ENCODE assay signal across 10 cellular contexts in genomic region chr6:137095651-137096238, GRCh38. TPM values are rescaled to one million over a fixed set of nuclear protein-coding genes. Genes with fewer than 3 reads are reported as not detected.
DNase-seq lines count a peak whose midpoint lies in the region; ATAC-seq and TF ChIP-seq lines count a peak whose summit lies in the region.
"Had no signal": no experiment of that assay in that cellular context is flagged by ENCODE, and none has a peak within 500 bp of the region (broad histone marks: within the 10 kb centered on the region; RNA-seq: fewer than 3 reads in every experiment).

No MANE protein-coding gene starts in this region.

- H3K36me3 Mint-ChIP-seq in CD8-positive, alpha-beta T cell = no peaks in the 10 kb centered on the region

- H3K36me3 ChIP-seq in PC-9 (ENCODE audit: low read depth) = no peaks in the 10 kb centered on the region
- H3K36me3 ChIP-seq in CD8-positive, alpha-beta T cell (ENCODE audit: insufficient read depth, low read length) = no peaks in the 10 kb centered on the region
- H3K36me3 ChIP-seq in sigmoid colon = no peaks in the 10 kb centered on the region
- H3K36me3 ChIP-seq: heart right ventricle had no signal

- H2AFZ ChIP-seq in PC-9 = peak overlapping the region; percentile 30; the same call in 1 of the 2 replicates

- H3K27ac ChIP-seq in PC-9 = no peak overlapping the region
- H3K27ac ChIP-seq in CD8-positive, alpha-beta T cell (ENCODE audit: low read depth, low read length) = no peak overlapping the region
- H3K27ac ChIP-seq in sigmoid colon = no peak overlapping the region
- no peak overlapping the region for H3K27ac ChIP-seq in foreskin keratinocyte
- H3K27ac ChIP-seq: heart right ventricle had no signal

- H3K27ac Mint-ChIP-seq in CD8-positive, alpha-beta T cell = no peak overlapping the region

- TF ChIP-seq CTCF in PC-9 (conservative IDR thresholded peaks at IDR 0.05) = no peak
- no peak for TF ChIP-seq CTCF in CD8-positive, alpha-beta T cell (IDR thresholded peaks at IDR 0.05)
- no peak for TF ChIP-seq CTCF in sigmoid colon (IDR thresholded peaks at IDR 0.05)
- no peak for TF ChIP-seq CTCF in foreskin keratinocyte (conservative IDR thresholded peaks at IDR 0.05)

- no peaks in the 10 kb centered on the region for H4K20me1 ChIP-seq in PC-9 (ENCODE audit: insufficient read depth)

- POLR2A ChIA-PET in PC-9 (lab: Charles Lee; ENCODE audit: unreplicated experiment) = no interaction called here
- POLR2A ChIA-PET in CD8-positive, alpha-beta T cell (lab: Charles Lee) = no interaction called here

- CTCF ChIA-PET in PC-9 (lab: Charles Lee) = no interaction called here
- CTCF ChIA-PET in CD8-positive, alpha-beta T cell (lab: Charles Lee) = interaction anchor here (1.0 to 6.2 kb wide), 8 partner anchors 12 to 321 kb away, joined by 3 to 63 read pairs (median 6); no protein-coding TSS in a partner anchor

- BruUV-seq in PC-9 (replicated peaks; lab: Mats Ljungman, UMichigan) = no TSS peak

- intact Hi-C loops in PC-9 (cut with micrococcal nuclease; ENCODE audit: unreplicated experiment) (loop anchor here (2.0 kb wide), 1 partner anchor 1013 kb away; no protein-coding TSS in a partner anchor), sigmoid colon (cut with DNase I) (no loop called here)
- intact Hi-C loops in CD8-positive, alpha-beta T cell (cut with DNase I, micrococcal nuclease) = loop anchor here in 1 of 2 experiments (2.0 to 10.0 kb wide), 3 partner anchors 319 to 1009 kb away; partner anchors contain the start of gene PERP

- no peak for TF ChIP-seq POLR2A in sigmoid colon (IDR thresholded peaks at IDR 0.05)

- no peak overlapping the region for H3K4me3 Mint-ChIP-seq in CD8-positive, alpha-beta T cell

- H3K4me3 ChIP-seq in PC-9 = no peak overlapping the region
- H3K4me3 ChIP-seq in CD8-positive, alpha-beta T cell (ENCODE audit: low read depth, low read length) = no peak overlapping the region
- H3K4me3 ChIP-seq in sigmoid colon = no peak overlapping the region
- H3K4me3 ChIP-seq: heart right ventricle had no signal

- H3K27me3 Mint-ChIP-seq in CD8-positive, alpha-beta T cell (ENCODE audit: low read depth) = no peaks in the 10 kb centered on the region

- no peaks in the 10 kb centered on the region for H3K9me2 ChIP-seq in PC-9 (ENCODE audit: insufficient read depth)

- peaks cover 5% of the 10 kb centered on the region for H3K4me1 ChIP-seq in PC-9 (replicated peaks; ENCODE audit: insufficient read depth)
- no peaks in the 10 kb centered on the region for H3K4me1 ChIP-seq in CD8-positive, alpha-beta T cell (ENCODE audit: insufficient read depth, low read length)
- no peaks in the 10 kb centered on the region for H3K4me1 ChIP-seq in sigmoid colon
- no peaks in the 10 kb centered on the region for H3K4me1 ChIP-seq in foreskin keratinocyte

- no peaks in the 10 kb centered on the region for H3K9me3 ChIP-seq in PC-9 (ENCODE audit: insufficient read depth, low read depth)
- H3K9me3 ChIP-seq in CD8-positive, alpha-beta T cell (ENCODE audit: low read length) = no peaks in the 10 kb centered on the region
- H3K9me3 ChIP-seq in sigmoid colon = no peaks in the 10 kb centered on the region
- H3K9me3 ChIP-seq: heart right ventricle had no signal

- TF ChIP-seq EP300 in sigmoid colon (IDR thresholded peaks at IDR 0.05) = no peak

- peak; percentile 33 for DNase-seq in Ammon's horn (ENCODE audit: low spot score)
- no peak for DNase-seq in PC-9
- DNase-seq in CD8-positive, alpha-beta T cell = no peak
- no peak for DNase-seq in effector CD8-positive, alpha-beta T cell (lab: John Stamatoyannopoulos, UW)
- DNase-seq in sigmoid colon = no peak
- DNase-seq in foreskin keratinocyte = no peak
- DNase-seq: EL, heart right ventricle had no signal

- no peak overlapping the region for H3K4me2 ChIP-seq in PC-9

- ATAC-seq in GM18909 (IDR thresholded peaks at IDR 0.05; ENCODE audit: poor library complexity, unreplicated experiment) (peak; percentile 81), HG02973 (IDR thresholded peaks at IDR 0.05; ENCODE audit: unreplicated experiment) (peak; percentile 73), foreskin keratinocyte (no peak)
- no peak for ATAC-seq in CD8-positive, alpha-beta T cell

- H3K27me3 ChIP-seq in PC-9 (ENCODE audit: insufficient read depth, low read depth) (no peaks in the 10 kb centered on the region), sigmoid colon (no peaks in the 10 kb centered on the region), foreskin keratinocyte (no peaks in the 10 kb centered on the region)
- H3K27me3 ChIP-seq in CD8-positive, alpha-beta T cell (ENCODE audit: insufficient read depth, low read length) = no peaks in the 10 kb centered on the region
- H3K27me3 ChIP-seq: heart right ventricle had no signal

- peaks cover 20% of the 10 kb centered on the region for H3K4me1 Mint-ChIP-seq in CD8-positive, alpha-beta T cell (ENCODE audit: low read depth)

- no peaks in the 10 kb centered on the region for H3K79me2 ChIP-seq in PC-9 (ENCODE audit: low read depth)

- no peaks in the 10 kb centered on the region for H3K9me3 Mint-ChIP-seq in CD8-positive, alpha-beta T cell

- H3F3A ChIP-seq in PC-9 (ENCODE audit: insufficient read depth, low read depth) = no peaks in the 10 kb centered on the region

RNA-seq across cellular contexts. Expression of gene IL20RA, which starts 51.0 kb away (rescaled TPM):
- total RNA-seq in PC-9 (2021) (2.5 and 4.0 TPM in 2 replicates), sigmoid colon (1 to 10 TPM in 2 of 4 donors, under 1 TPM in 2; 0.28 to 1.8 (median 1.1) TPM), foreskin keratinocyte (1.2 and 1.7 TPM in 2 replicates)
- total RNA-seq in CD8-positive, alpha-beta T cell = not detected
- polyA plus RNA-seq in sigmoid colon (1 to 10 TPM; 3.8 to 7.2 (median 6.0) TPM), foreskin keratinocyte (0.75 and 1.4 TPM in 2 replicates)

Comparison
In these comparisons a context has a peak if more than half of its experiments do, and no peak if none do; other contexts are left out.
1. ATAC-seq: peak in GM18909 (single experiment) and HG02973 (single experiment); none in CD8-positive, alpha-beta T cell (single experiment) and foreskin keratinocyte (single experiment).